In genomic region chr12:2354151-2354991, GRCh38 we compare ENCODE assay signal across 15 cellular contexts.
DNase-seq lines count a peak whose midpoint lies in the region; ATAC-seq and TF ChIP-seq lines count a peak whose summit lies in the region.
"Had no signal": no experiment of that assay in that cellular context is flagged by ENCODE, and none has a peak within 500 bp of the region (broad histone marks: within the 10 kb centered on the region; RNA-seq: fewer than 3 reads in every experiment).

No MANE protein-coding gene starts in this region.

- H3K27ac Mint-ChIP-seq in CD14-positive monocyte: peak overlapping the region in 2 of 7 donors; percentile 10 to 63
- H3K27ac Mint-ChIP-seq: activated CD8-positive, alpha-beta T cell treated with anti-CD3 and anti-CD28 coated beads for 36 hours; activated naive CD8-positive, alpha-beta T cell treated with anti-CD3 and anti-CD28 coated beads, Interleukin-2, amount 10 ng/mL, durations not matched to agents 7 days and 5 days; B cell had no signal

- ATAC-seq in GM21515 (IDR thresholded peaks at IDR 0.05; ENCODE audit: unreplicated experiment): no peak
- ATAC-seq: activated CD8-positive, alpha-beta T cell treated with anti-CD3 and anti-CD28 coated beads for 36 hours had no signal

- H3K9me3 Mint-ChIP-seq in CD14-positive monocyte: peaks cover 0 to 2% (median 0%) of the 10 kb centered on the region in 7 donors
- H3K9me3 Mint-ChIP-seq: activated CD8-positive, alpha-beta T cell treated with anti-CD3 and anti-CD28 coated beads for 36 hours; activated naive CD8-positive, alpha-beta T cell treated with anti-CD3 and anti-CD28 coated beads, Interleukin-2, amount 10 ng/mL, durations not matched to agents 7 days and 5 days had no signal

- H3K36me3 Mint-ChIP-seq in CD14-positive monocyte: peaks cover 0 to 2% of the 10 kb centered on the region in 2 donors
- H3K36me3 Mint-ChIP-seq: activated naive CD8-positive, alpha-beta T cell treated with anti-CD3 and anti-CD28 coated beads, Interleukin-2, amount 10 ng/mL, durations not matched to agents 7 days and 5 days had no signal

- no peak overlapping the region for H3K4me3 Mint-ChIP-seq in CD14-positive monocyte
- H3K4me3 Mint-ChIP-seq: activated CD8-positive, alpha-beta T cell treated with anti-CD3 and anti-CD28 coated beads for 36 hours; activated naive CD8-positive, alpha-beta T cell treated with anti-CD3 and anti-CD28 coated beads, Interleukin-2, amount 10 ng/mL, durations not matched to agents 7 days and 5 days; B cell had no signal

- intact Hi-C loops in CD14-positive monocyte (cut with micrococcal nuclease): no loop called here
- intact Hi-C loops in posterior cingulate gyrus (cut with DNase I): no loop called here
- intact Hi-C loops in posterior vena cava (cut with DNase I): loop anchor here in 1 of 2 donors (5.0 kb wide), 1 partner anchor 33 kb away; no protein-coding TSS in a partner anchor

- DNase-seq in CD14-positive monocyte (ENCODE audit: low spot score) (peak; percentile 4), NCI-H1105 (lab: John Stamatoyannopoulos, UW) (peak; percentile 32), ecto neural progenitor cell (ENCODE audit: low spot score) (peak; percentile 61), posterior cingulate gyrus (peak in 7 of 10 donors; percentile 28 to 92 (median 61)), posterior vena cava (ENCODE audit: low spot score) (no peak), HK-2 (ENCODE audit: unreplicated experiment) (no peak)
- no peak for DNase-seq in activated CD4-positive, CD25-positive, alpha-beta regulatory T cell (lab: John Stamatoyannopoulos, UW)
- DNase-seq: activated CD8-positive, alpha-beta T cell treated with anti-CD3 and anti-CD28 coated beads for 36 hours; activated naive CD8-positive, alpha-beta T cell treated with anti-CD3 and anti-CD28 coated beads, Interleukin-2, amount 10 ng/mL, durations not matched to agents 7 days and 5 days; effector memory CD4-positive, alpha-beta T cell; GF-D8; OCI-M1; right cardiac atrium had no signal

- peaks cover 5 to 9% (median 5%) of the 10 kb centered on the region in 3 donors for H3K27me3 Mint-ChIP-seq in CD14-positive monocyte (ENCODE audit: low read depth in 3 of 3)

- peaks cover 36% of the 10 kb centered on the region for H3K4me1 Mint-ChIP-seq in CD14-positive monocyte

- TF ChIP-seq CTCF in CD14-positive monocyte (IDR thresholded peaks at IDR 0.05): no peak

Comparison
In these comparisons a context has a peak if more than half of its experiments do, and no peak if none do; other contexts are left out.
1. DNase-seq: peak in CD14-positive monocyte (single experiment), NCI-H1105 (single experiment), ecto neural progenitor cell (single experiment) and posterior cingulate gyrus (7 of 10); none in posterior vena cava (single experiment), HK-2 (single experiment) and activated CD4-positive, CD25-positive, alpha-beta regulatory T cell (0 of 4).